In genomic region chr2:237282568-237283128, GRCh38 we compare ENCODE assay signal across 20 cellular contexts.
DNase-seq lines count a peak whose midpoint lies in the region; ATAC-seq, FAIRE-seq and TF ChIP-seq lines count a peak whose summit lies in the region.
"Had no signal": no experiment of that assay in that cellular context is flagged by ENCODE, and none has a peak within 500 bp of the region (broad histone marks: within the 10 kb centered on the region; RNA-seq: fewer than 3 reads in every experiment).

No MANE protein-coding gene starts in this region.

- H3K4me1 Mint-ChIP-seq in nephron = peaks cover 46% of the 10 kb centered on the region
- H3K4me1 Mint-ChIP-seq: neural crest cell had no signal

- H3K9me3 ChIP-seq in A549 (no peaks in the 10 kb centered on the region), IMR-90 (ENCODE audit: control insufficient read depth, insufficient read depth, low read length) (no peaks in the 10 kb centered on the region)
- H3K9me3 ChIP-seq: gastroesophageal sphincter had no signal

- H3K9ac ChIP-seq in IMR-90 (ENCODE audit: low read depth, low read length) = peak overlapping the region; percentile 57

- H3K4me3 ChIP-seq in A549 = no peak overlapping the region
- H3K4me3 ChIP-seq in IMR-90 (ENCODE audit: insufficient read depth, low read depth, low read length) = no peak overlapping the region
- no peak overlapping the region for H3K4me3 ChIP-seq in epithelial cell of esophagus (ENCODE audit: low read length)
- H3K4me3 ChIP-seq: gastroesophageal sphincter had no signal

- H2BK5ac ChIP-seq in IMR-90 (ENCODE audit: low read depth, low read length, poor library complexity, severe bottlenecking) = peak overlapping the region; percentile 100

- no peaks in the 10 kb centered on the region for H3K27me3 ChIP-seq in IMR-90 (ENCODE audit: control insufficient read depth, insufficient read depth, low read length)
- H3K27me3 ChIP-seq: gastroesophageal sphincter had no signal

- H3K27me3 Mint-ChIP-seq in nephron (ENCODE audit: low read depth) = peaks cover 4% of the 10 kb centered on the region

- peak overlapping the region; percentile 45 to 66; a peak in 4 of 6 replicates for H3K27ac ChIP-seq in A549
- peak overlapping the region; percentile 97 for H3K27ac ChIP-seq in IMR-90 (ENCODE audit: insufficient read depth, low read length)

- dilution Hi-C loops in IMR-90 (cut with HindIII; ENCODE audit: low sequenced_read_pairs, unreplicated experiment) = no loop called here

- H3K23ac ChIP-seq in IMR-90 (ENCODE audit: low read depth, low read length) = peak overlapping the region; percentile 80

- no peak for TF ChIP-seq RAD21 in A549 (conservative IDR thresholded peaks at IDR 0.05 in 1 of 2, IDR thresholded peaks at IDR 0.05 in 1 of 2)
- TF ChIP-seq RAD21 in IMR-90 (IDR thresholded peaks at IDR 0.05; ENCODE audit: low read length) = no peak

- no peaks in the 10 kb centered on the region for H4K20me1 ChIP-seq in IMR-90 (ENCODE audit: insufficient read depth, low read length)

- peak overlapping the region; percentile 83 for H2AK9ac ChIP-seq in IMR-90 (replicated peaks; ENCODE audit: low read depth, low read length, poor library complexity)

- H3K9me3 Mint-ChIP-seq in nephron = peaks cover 9% of the 10 kb centered on the region
- H3K9me3 Mint-ChIP-seq: CD4-positive, alpha-beta T cell; stimulated activated naive CD8-positive, alpha-beta T cell treated with anti-CD3 and anti-CD28 coated beads, Interleukin-15, Interleukin-2, amounts not matched to agents 100 ng/mL and 50 ng/mL, for 24 hours had no signal

- WGBS in A549 (ENCODE audit: missing lambda C conversion rate) = 67% methylated on average over 1 of the region's 1 CpG
- no CpG with 5 or more reads among the region's 1 CpG for WGBS in IMR-90 (ENCODE audit: extremely low coverage in 2 of 2, insufficient read length in 1 of 2), 2 experiments

- H3K14ac ChIP-seq in IMR-90 (replicated peaks; ENCODE audit: low read depth, low read length) = peak overlapping the region; percentile 79

- H2AFZ ChIP-seq in IMR-90 (replicated peaks; ENCODE audit: low read length, poor library complexity) = no peak overlapping the region

- no TSS peak for BruUV-seq in IMR-90 (replicated peaks; lab: Mats Ljungman, UMichigan)

- no peak for DNase-seq in A549 (ENCODE audit: low read depth in 1 of 2, low spot score in 1 of 2)
- DNase-seq in IMR-90 = peak; percentile 93
- peak; percentile 30 for DNase-seq in epithelial cell of esophagus (ENCODE audit: low read depth)
- DNase-seq in GM12891 (ENCODE audit: insufficient read length, low spot score) = no peak
- DNase-seq in RKO (ENCODE audit: low spot score) = no peak
- DNase-seq: activated CD4-positive, alpha-beta T cell treated with anti-CD3 and anti-CD28 coated beads for 4 hours; activated CD8-positive, alpha-beta memory T cell treated with anti-CD3 and anti-CD28 coated beads, Interleukin-2, amount 50 U/mL, for 48 hours; activated gamma-delta T cell; amygdala; CD4-positive, alpha-beta T cell; DND-41; endodermal cell; NCI-H2107; NCI-H524 treated with DMSO at 0.1 percent for 48 hours had no signal

- H3K4me1 ChIP-seq in A549 (peaks cover 25% of the 10 kb centered on the region), IMR-90 (ENCODE audit: control insufficient read depth, insufficient read depth, low read length) (peaks cover 37% of the 10 kb centered on the region)

- peak overlapping the region; percentile 95 for H2BK20ac ChIP-seq in IMR-90 (ENCODE audit: low read depth, low read length)

- peak overlapping the region; percentile 81 to 86 for H4K8ac ChIP-seq in IMR-90 (ENCODE audit: low read depth in 2 of 2, low read length in 2 of 2)

- peak overlapping the region; percentile 96 for H4K91ac ChIP-seq in IMR-90 (ENCODE audit: insufficient read depth, low read depth, low read length)

- TF ChIP-seq EP300 in A549 (IDR thresholded peaks at IDR 0.05) = no peak

- peak overlapping the region; percentile 89 for H4K5ac ChIP-seq in IMR-90 (ENCODE audit: low read depth, low read length)

- H3K4me3 Mint-ChIP-seq in nephron = no peak overlapping the region
- H3K4me3 Mint-ChIP-seq: CD4-positive, alpha-beta T cell; endodermal cell; neural crest cell; stimulated activated naive CD8-positive, alpha-beta T cell treated with anti-CD3 and anti-CD28 coated beads, Interleukin-15, Interleukin-2, amounts not matched to agents 100 ng/mL and 50 ng/mL, for 24 hours had no signal

- TF ChIP-seq CTCF in A549 (IDR thresholded peaks at IDR 0.05) (no peak), IMR-90 (conservative IDR thresholded peaks at IDR 0.05; ENCODE audit: low read depth, low read length) (no peak), epithelial cell of esophagus (IDR thresholded peaks at IDR 0.05; ENCODE audit: insufficient read depth, low read depth, low read length, missing control alignments) (no peak), nephron (IDR thresholded peaks at IDR 0.05; ENCODE audit: unreplicated experiment in 3 of 3) (no peak)

- H3K56ac ChIP-seq in IMR-90 (ENCODE audit: extremely low read depth, insufficient read depth, low read length) = peak overlapping the region; percentile 94

- peaks cover 0 to 27% of the 10 kb centered on the region in 2 experiments; a peak in 2 of 4 replicates for H3K79me1 ChIP-seq in IMR-90 (ENCODE audit: low read depth in 1 of 2, low read length in 2 of 2)

- CTCF ChIA-PET in A549 (lab: Yijun Ruan, JAX) = no interaction called here
- CTCF ChIA-PET in IMR-90 (lab: Yijun Ruan, JAX) = interaction anchor here (0.8 to 1.5 kb wide), 2 partner anchors 117 to 303 kb away, joined by 3 to 4 read pairs; no protein-coding TSS in a partner anchor

- FAIRE-seq in A549 (lab: Jason Lieb, UNC) (no peak), GM12891 (lab: Jason Lieb, UNC) (no peak)

- TF ChIP-seq POLR2A in A549 (IDR thresholded peaks at IDR 0.05; ENCODE audit: low read length) (no peak), IMR-90 (IDR thresholded peaks at IDR 0.05; ENCODE audit: low read depth, low read length) (peak; percentile 49; the same call in 1 of the 2 replicates), GM12891 (IDR thresholded peaks at IDR 0.05; ENCODE audit: low read depth, low read length) (no peak)

- peak overlapping the region; percentile 60 for H2AK5ac ChIP-seq in IMR-90 (ENCODE audit: low read depth, low read length)

- peak overlapping the region; percentile 35; the same call in 2 of the 3 replicates for H2BK15ac ChIP-seq in IMR-90 (ENCODE audit: low read depth, low read length)

- peak overlapping the region; percentile 97 for H3K18ac ChIP-seq in IMR-90 (ENCODE audit: low read depth, low read length)

- H3K4ac ChIP-seq in IMR-90 (ENCODE audit: low read depth, low read length) = peak overlapping the region; percentile 84

- ATAC-seq in A549 (peak; percentile 40 to 44; a peak in 2 of 6 replicates), IMR-90 (ENCODE audit: low read depth) (peak; percentile 10; the same call in 1 of the 2 replicates), HG03521 (IDR thresholded peaks at IDR 0.05; ENCODE audit: unreplicated experiment) (no peak), HG03025 (IDR thresholded peaks at IDR 0.05; ENCODE audit: low FRiP score, unreplicated experiment) (no peak)
- ATAC-seq: gastroesophageal sphincter had no signal

- H3K4me2 ChIP-seq in A549 = no peak overlapping the region; the same call in 2 of the 3 replicates
- peak overlapping the region; percentile 15; the same call in 1 of the 2 replicates for H3K4me2 ChIP-seq in IMR-90 (ENCODE audit: low read depth, low read length)

- H3K27ac Mint-ChIP-seq in nephron = peak overlapping the region in 2 of 3 experiments; percentile 59 to 92
- H3K27ac Mint-ChIP-seq: CD4-positive, alpha-beta T cell; endodermal cell; stimulated activated naive CD8-positive, alpha-beta T cell treated with anti-CD3 and anti-CD28 coated beads, Interleukin-15, Interleukin-2, amounts not matched to agents 100 ng/mL and 50 ng/mL, for 24 hours had no signal

- H3K36me3 Mint-ChIP-seq in nephron (ENCODE audit: low read depth) = no peaks in the 10 kb centered on the region

- POLR2A ChIA-PET in A549 (lab: Yijun Ruan, JAX) (no interaction called here), IMR-90 (lab: Charles Lee; ENCODE audit: unreplicated experiment) (interaction anchor here (0.6 to 4.2 kb wide), 6 partner anchors 25 to 132 kb away, joined by 3 to 23 read pairs (median 8); partner anchors contain the start of gene COL6A3)

- no peaks in the 10 kb centered on the region for H3K36me3 ChIP-seq in IMR-90 (ENCODE audit: control insufficient read depth, insufficient read depth, low read length)
- H3K36me3 ChIP-seq: gastroesophageal sphincter had no signal

- H3K9me1 ChIP-seq in IMR-90 (ENCODE audit: insufficient read depth, low read length) = peaks cover 23% of the 10 kb centered on the region

- in situ Hi-C loops in IMR-90 (cut with MboI; ENCODE audit: low sequenced_read_pairs) = no loop called here

- H2BK120ac ChIP-seq in IMR-90 (ENCODE audit: low read depth, low read length) = peak overlapping the region; percentile 100

- intact Hi-C loops in IMR-90 (cut with micrococcal nuclease) = loop anchor here (1.0 to 2.0 kb wide), 4 partner anchors 9 to 104 kb away; no protein-coding TSS in a partner anchor

TF ChIP-seq in A549, 52 proteins besides CTCF, POLR2A, EP300 and RAD21 (continues in another document):
- no peak for TF ChIP-seq KDM1A (IDR thresholded peaks at IDR 0.05; ENCODE audit: low read depth)
- TF ChIP-seq MYC (IDR thresholded peaks at IDR 0.05; ENCODE audit: borderline replicate concordance, low read length) = no peak

TF ChIP-seq in IMR-90, 13 proteins besides CTCF, POLR2A, EP300 and RAD21 (continues in another document):
- TF ChIP-seq MAZ (IDR thresholded peaks at IDR 0.05; ENCODE audit: borderline replicate concordance, low read depth, low read length) (peak; percentile 29; the same call in 1 of the 2 replicates), SMC3 (IDR thresholded peaks at IDR 0.05; ENCODE audit: low read depth, low read length) (no peak), RCOR1 (IDR thresholded peaks at IDR 0.05; ENCODE audit: insufficient replicate concordance, low read length) (no peak), MAFK (IDR thresholded peaks at IDR 0.05; ENCODE audit: low read depth, low read length) (no peak), FOS (IDR thresholded peaks at IDR 0.05; ENCODE audit: low read depth, low read length) (peak; percentile 36), CEBPB (IDR thresholded peaks at IDR 0.05; ENCODE audit: low read depth, low read length) (no peak), BHLHE40 (IDR thresholded peaks at IDR 0.05; ENCODE audit: low read depth, low read length) (no peak; the same call in 1 of the 2 replicates)

TF ChIP-seq in GM12891, 5 proteins besides CTCF, POLR2A, EP300 and RAD21:
- TF ChIP-seq TAF1 (IDR thresholded peaks at IDR 0.05; ENCODE audit: low read depth, low read length) (no peak), SPI1 (IDR thresholded peaks at IDR 0.05; ENCODE audit: low read depth, low read length) (no peak), POU2F2 (IDR thresholded peaks at IDR 0.05; ENCODE audit: low read depth, low read length) (no peak), PAX5 (IDR thresholded peaks at IDR 0.05; ENCODE audit: insufficient read depth, low read length, severe bottlenecking) (no peak), POLR2AphosphoS5 (IDR thresholded peaks at IDR 0.05; ENCODE audit: low read depth, low read length) (no peak)
TF ChIP-seq in GM12891: peak in this region for 0.

Comparison
In these comparisons a context has a peak if more than half of its experiments do, and no peak if none do; other contexts are left out.
1. ATAC-seq: peak in A549 (2 of 2) and IMR-90 (single experiment); none in HG03521 (single experiment) and HG03025 (single experiment).
2. DNase-seq: peak in IMR-90 (single experiment) and epithelial cell of esophagus (single experiment); none in A549 (0 of 2), GM12891 (single experiment) and RKO (single experiment).